1 cellular context compared by ENCODE assay signal in the genomic region with DNA sequence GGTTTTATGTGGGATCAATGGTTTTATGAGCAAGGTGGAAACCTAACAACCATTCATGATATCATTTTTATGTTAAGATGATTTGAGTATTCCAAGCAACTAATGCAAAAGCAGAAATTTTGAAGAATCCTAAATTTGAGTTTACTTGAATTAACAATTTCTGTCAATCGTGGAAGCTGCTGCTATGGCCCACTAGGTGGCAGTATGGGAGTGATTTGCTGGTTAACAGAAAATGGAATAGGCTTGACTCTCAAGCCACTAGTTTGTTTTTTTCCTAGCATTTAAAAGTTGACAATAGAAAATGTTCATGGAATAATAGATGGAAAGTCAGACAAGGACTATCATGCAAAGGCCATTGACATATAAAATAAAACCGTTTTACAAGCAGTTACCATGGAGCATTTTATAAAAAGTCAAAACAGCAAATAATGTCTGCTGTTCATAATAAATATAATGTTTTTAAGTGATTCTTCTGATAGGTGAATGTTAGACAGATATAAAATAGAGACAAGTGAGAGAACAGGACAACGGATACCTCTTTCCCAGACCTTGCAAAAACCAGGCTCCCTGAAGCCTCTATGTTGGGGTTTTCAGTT.
A peak's percentile ranks its signal among the peaks of the same experiment; 100 is the strongest.
TF ChIP-seq lines count a peak whose summit lies in the region.

No MANE protein-coding gene starts in this region.

TF ChIP-seq in GM12878, 131 proteins besides CTCF, POLR2A, EP300 and RAD21 (continued from another document):
- TF ChIP-seq, protein P1, sequence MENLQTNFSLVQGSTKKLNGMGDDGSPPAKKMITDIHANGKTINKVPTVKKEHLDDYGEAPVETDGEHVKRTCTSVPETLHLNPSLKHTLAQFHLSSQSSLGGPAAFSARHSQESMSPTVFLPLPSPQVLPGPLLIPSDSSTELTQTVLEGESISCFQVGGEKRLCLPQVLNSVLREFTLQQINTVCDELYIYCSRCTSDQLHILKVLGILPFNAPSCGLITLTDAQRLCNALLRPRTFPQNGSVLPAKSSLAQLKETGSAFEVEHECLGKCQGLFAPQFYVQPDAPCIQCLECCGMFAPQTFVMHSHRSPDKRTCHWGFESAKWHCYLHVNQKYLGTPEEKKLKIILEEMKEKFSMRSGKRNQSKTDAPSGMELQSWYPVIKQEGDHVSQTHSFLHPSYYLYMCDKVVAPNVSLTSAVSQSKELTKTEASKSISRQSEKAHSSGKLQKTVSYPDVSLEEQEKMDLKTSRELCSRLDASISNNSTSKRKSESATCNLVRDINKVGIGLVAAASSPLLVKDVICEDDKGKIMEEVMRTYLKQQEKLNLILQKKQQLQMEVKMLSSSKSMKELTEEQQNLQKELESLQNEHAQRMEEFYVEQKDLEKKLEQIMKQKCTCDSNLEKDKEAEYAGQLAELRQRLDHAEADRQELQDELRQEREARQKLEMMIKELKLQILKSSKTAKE (IDR thresholded peaks at IDR 0.05; ENCODE audit: low read depth, poor library complexity, severe bottlenecking): peak; percentile 51
- TF ChIP-seq, protein P2, sequence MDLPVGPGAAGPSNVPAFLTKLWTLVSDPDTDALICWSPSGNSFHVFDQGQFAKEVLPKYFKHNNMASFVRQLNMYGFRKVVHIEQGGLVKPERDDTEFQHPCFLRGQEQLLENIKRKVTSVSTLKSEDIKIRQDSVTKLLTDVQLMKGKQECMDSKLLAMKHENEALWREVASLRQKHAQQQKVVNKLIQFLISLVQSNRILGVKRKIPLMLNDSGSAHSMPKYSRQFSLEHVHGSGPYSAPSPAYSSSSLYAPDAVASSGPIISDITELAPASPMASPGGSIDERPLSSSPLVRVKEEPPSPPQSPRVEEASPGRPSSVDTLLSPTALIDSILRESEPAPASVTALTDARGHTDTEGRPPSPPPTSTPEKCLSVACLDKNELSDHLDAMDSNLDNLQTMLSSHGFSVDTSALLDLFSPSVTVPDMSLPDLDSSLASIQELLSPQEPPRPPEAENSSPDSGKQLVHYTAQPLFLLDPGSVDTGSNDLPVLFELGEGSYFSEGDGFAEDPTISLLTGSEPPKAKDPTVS (IDR thresholded peaks at IDR 0.05; ENCODE audit: low read depth, low read length): no peak
- TF ChIP-seq YY1 (IDR thresholded peaks at IDR 0.05; ENCODE audit: low read depth, low read length): peak; percentile 53; the same call in 1 of the 2 replicates
TF ChIP-seq in GM12878: peak in this region for 5.
